Comparison of ENCODE assay signal across 8 cellular contexts in the genomic region with DNA sequence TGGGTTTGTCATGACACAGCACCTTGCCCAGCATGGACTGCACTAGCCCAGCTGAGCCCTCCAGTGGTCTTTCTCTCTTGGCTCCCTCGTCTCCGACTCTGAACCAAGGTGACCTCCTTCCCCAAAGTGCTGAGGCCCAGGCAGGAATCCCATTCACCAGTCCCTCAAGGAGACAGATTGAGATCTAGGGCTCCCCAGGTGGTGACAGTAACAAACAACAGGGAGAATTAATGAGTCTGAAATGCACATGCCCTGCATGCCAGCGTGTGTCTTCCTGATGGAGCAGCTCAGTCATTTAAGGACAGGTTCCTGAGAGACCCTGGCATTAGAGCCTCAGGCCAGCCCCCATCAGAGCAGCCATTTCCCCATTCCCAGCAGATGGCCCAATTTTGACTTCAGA. TPM values are rescaled to one million over a fixed set of nuclear protein-coding genes. Genes with fewer than 3 reads are reported as not detected.
DNase-seq lines count a peak whose midpoint lies in the region; ATAC-seq, FAIRE-seq and TF ChIP-seq lines count a peak whose summit lies in the region.
"Had no signal": no experiment of that assay in that cellular context is flagged by ENCODE, and none has a peak within 500 bp of the region (broad histone marks: within the 10 kb centered on the region; RNA-seq: fewer than 3 reads in every experiment).

No MANE protein-coding gene starts in this region.

- WGBS in HepG2 (ENCODE audit: low lambda C conversion rate), result 0% methylated on average over 2 of the region's 3 CpGs
- 52% methylated on average over 3 of the region's 3 CpGs; no CpG with 5 or more reads in 1 of the 2 donors for WGBS in transverse colon (ENCODE audit: low coverage in 1 of 2), 2 donors
- WGBS in upper lobe of left lung, 2 donors, result 41 to 46% methylated on average over 3 of the region's 3 CpGs
- 48 to 78% (median 64%) methylated on average over 3 of the region's 3 CpGs for WGBS in spleen, 5 donors

- FAIRE-seq in HepG2 (lab: Jason Lieb, UNC), result no peak

- in situ Hi-C loops in HepG2 (cut with HindIII; ENCODE audit: extremely low pct_ligation_motif_present, low pct_unique_long_range_greater_than_20kb) (no loop called here), transverse colon (cut with MboI; ENCODE audit: low pct_ligation_motif_present in 1 of 4, low pct_unique_long_range_greater_than_20kb in 1 of 4, low sequenced_read_pairs in 3 of 4) (no loop called here)

- no peak for TF ChIP-seq POLR2A in HepG2 (IDR thresholded peaks at IDR 0.05; ENCODE audit: insufficient read depth in 1 of 2, low read depth in 2 of 2, low read length in 2 of 2)
- TF ChIP-seq POLR2A in transverse colon (IDR thresholded peaks at IDR 0.05), result no peak
- no peak for TF ChIP-seq POLR2A in upper lobe of left lung (IDR thresholded peaks at IDR 0.05)
- no peak for TF ChIP-seq POLR2A in spleen (IDR thresholded peaks at IDR 0.05)

- TF ChIP-seq RAD21 in HepG2 (CRISPR knock-in tag; IDR thresholded peaks at IDR 0.05), result no peak

- POLR2A ChIA-PET in GM10248 (lab: Yijun Ruan, JAX) (no interaction called here), HepG2 (lab: Yijun Ruan, JAX) (no interaction called here)

- ATAC-seq in HepG2, result peak; percentile 79
- ATAC-seq in upper lobe of left lung (ENCODE audit: low FRiP score in 2 of 2), result no peak
- ATAC-seq: psoas muscle had no signal

- CTCF ChIA-PET in GM10248 (lab: Yijun Ruan, JAX) (no interaction called here), HepG2 (lab: Yijun Ruan, JAX; ENCODE audit: low intra/inter-chr PET ratio, low total read pairs) (no interaction called here)

- H3K4me1 ChIP-seq in HepG2 (ENCODE audit: insufficient read depth, low read length), result no peaks in the 10 kb centered on the region
- no peaks in the 10 kb centered on the region for H3K4me1 ChIP-seq in transverse colon
- no peaks in the 10 kb centered on the region for H3K4me1 ChIP-seq in upper lobe of left lung
- H3K4me1 ChIP-seq in spleen, result no peaks in the 10 kb centered on the region
- H3K4me1 ChIP-seq: psoas muscle had no signal

- H2AFZ ChIP-seq in HepG2 (ENCODE audit: low read length), result no peak overlapping the region

- no peak overlapping the region for H3K9ac ChIP-seq in HepG2 (ENCODE audit: insufficient read depth, low read depth, low read length)

- no peaks in the 10 kb centered on the region for H3K9me3 ChIP-seq in WERI-Rb-1 (ENCODE audit: severe bottlenecking)
- H3K9me3 ChIP-seq in HepG2 (ENCODE audit: low read length), result no peaks in the 10 kb centered on the region
- H3K9me3 ChIP-seq in transverse colon, result no peaks in the 10 kb centered on the region
- no peaks in the 10 kb centered on the region for H3K9me3 ChIP-seq in upper lobe of left lung
- no peaks in the 10 kb centered on the region for H3K9me3 ChIP-seq in spleen
- H3K9me3 ChIP-seq: psoas muscle had no signal

- no peak overlapping the region for H3K27ac ChIP-seq in WERI-Rb-1
- no peak overlapping the region for H3K27ac ChIP-seq in HepG2 (ENCODE audit: extremely low read length, insufficient read depth, low read length)
- H3K27ac ChIP-seq in transverse colon, result no peak overlapping the region
- no peak overlapping the region for H3K27ac ChIP-seq in upper lobe of left lung
- H3K27ac ChIP-seq in spleen, result no peak overlapping the region
- H3K27ac ChIP-seq: psoas muscle had no signal

- no TSS peak for BruUV-seq in HepG2 (replicated peaks; lab: Mats Ljungman, UMichigan)

- H3K4me3 ChIP-seq in WERI-Rb-1 (ENCODE audit: low read depth, low read length) (no peak overlapping the region), HepG2 (replicated peaks in 1 of 3; ENCODE audit: insufficient read depth in 1 of 3, low read depth in 2 of 3, low read length in 3 of 3) (no peak overlapping the region), transverse colon (no peak overlapping the region), upper lobe of left lung (no peak overlapping the region), spleen (no peak overlapping the region)
- H3K4me3 ChIP-seq: psoas muscle had no signal

- no peaks in the 10 kb centered on the region for H4K20me1 ChIP-seq in HepG2 (ENCODE audit: insufficient read depth, low read length)

- TF ChIP-seq CTCF in GM10248 (IDR thresholded peaks at IDR 0.05; ENCODE audit: control extremely low read depth, extremely low read depth, low read depth, missing control alignments) (peak; percentile 5), WERI-Rb-1 (IDR thresholded peaks at IDR 0.05; ENCODE audit: low read depth, low read length) (peak; percentile 27; the same call in 1 of the 2 replicates), HepG2 (CRISPR knock-in tag; IDR thresholded peaks at IDR 0.05) (peak; percentile 38; the same call in 1 of the 2 replicates), transverse colon (IDR thresholded peaks at IDR 0.05) (no peak), upper lobe of left lung (IDR thresholded peaks at IDR 0.05) (peak in 1 of 6 experiments; percentile 5), spleen (IDR thresholded peaks at IDR 0.05 in 8 of 11, conservative IDR thresholded peaks at IDR 0.05 in 3 of 11) (no peak)

- intact Hi-C loops in HepG2 (cut with micrococcal nuclease; ENCODE audit: unreplicated experiment) (no loop called here), transverse colon (cut with DNase I; ENCODE audit: low total_unique reads) (no loop called here), spleen (cut with DNase I; ENCODE audit: low total_unique reads) (no loop called here)

- H3K36me3 ChIP-seq in WERI-Rb-1 (no peaks in the 10 kb centered on the region), HepG2 (replicated peaks in 1 of 2; ENCODE audit: control insufficient read depth in 1 of 2, insufficient read depth in 2 of 2, low read length in 2 of 2) (no peaks in the 10 kb centered on the region), transverse colon (no peaks in the 10 kb centered on the region), upper lobe of left lung (no peaks in the 10 kb centered on the region), spleen (no peaks in the 10 kb centered on the region)

- DNase-seq in GM10248 (ENCODE audit: extremely low spot score), result no peak
- DNase-seq in LHCN-M2 (ENCODE audit: low read depth), result peak; percentile 13
- DNase-seq in WERI-Rb-1, result no peak
- DNase-seq in HepG2 (ENCODE audit: low spot score), result peak; percentile 15
- no peak for DNase-seq in transverse colon
- no peak for DNase-seq in upper lobe of left lung
- no peak for DNase-seq in spleen
- DNase-seq: psoas muscle had no signal

- H3K79me2 ChIP-seq in HepG2 (ENCODE audit: insufficient read depth, low read length), result no peaks in the 10 kb centered on the region

- H3K4me2 ChIP-seq in HepG2 (ENCODE audit: low read depth, low read length), result no peak overlapping the region

- H3K27me3 ChIP-seq in WERI-Rb-1 (ENCODE audit: insufficient read depth, low read depth, severe bottlenecking) (peaks cover 92% of the 10 kb centered on the region), HepG2 (ENCODE audit: control insufficient read depth in 1 of 2, insufficient read depth in 2 of 2, low read length in 2 of 2) (peaks cover 2 to 31% of the 10 kb centered on the region in 2 experiments; a peak in 4 of 5 replicates), transverse colon (no peaks in the 10 kb centered on the region), upper lobe of left lung (no peaks in the 10 kb centered on the region), spleen (replicated peaks in 1 of 7) (peaks cover 0 to 57% (median 4%) of the 10 kb centered on the region in 7 donors)

- no peak for TF ChIP-seq EP300 in HepG2 (IDR thresholded peaks at IDR 0.05; ENCODE audit: low read depth in 2 of 2, low read length in 2 of 2)
- TF ChIP-seq EP300 in HepG2 (CRISPR knock-in tag; IDR thresholded peaks at IDR 0.05; ENCODE audit: borderline replicate concordance), result no peak
- no peak for TF ChIP-seq EP300 in transverse colon (IDR thresholded peaks at IDR 0.05; ENCODE audit: low read depth)
- TF ChIP-seq EP300 in upper lobe of left lung (IDR thresholded peaks at IDR 0.05), result no peak

RNA-seq across cellular contexts. Expression of gene OAS1, which starts 51.4 kb away (rescaled TPM):
- total RNA-seq in LHCN-M2 (2014; rRNA removed) (1.0 and 8.4 TPM in 2 replicates), HepG2 (2016; rRNA removed; fragmentation: Illumina TruSeq; extraction: Trizol) (6.5 and 7.5 TPM in 2 replicates), transverse colon (100 to 1,000 TPM in 1 of 4 donors, 10 to 100 TPM in 3; 30.1 to 101 (median 82.1) TPM), upper lobe of left lung (10 to 100 TPM; 20.1 to 70.6 (median 44.0) TPM), spleen (10 to 100 TPM; 43.2 to 68.4 (median 56.7) TPM)
- 0.92 TPM for polyA plus RNA-seq in LHCN-M2 (2012)
- total RNA-seq in HepG2 (2016; cell fraction: cytosol; rRNA removed; fragmentation: Illumina TruSeq; extraction: Trizol; ENCODE audit: low read depth), result 1.1 and 1.7 TPM in 2 replicates
- 6.6 and 7.4 TPM in 2 replicates for total RNA-seq in HepG2 (2016; cell fraction: insoluble cytoplasmic fraction; rRNA removed; fragmentation: Illumina TruSeq; extraction: Trizol)
- 2.5 and 2.8 TPM in 2 replicates for total RNA-seq in HepG2 (2016; cell fraction: membrane; rRNA removed; fragmentation: Illumina TruSeq; extraction: Trizol)
- 3.5 and 4.5 TPM in 2 replicates for total RNA-seq in HepG2 (2016; cell fraction: nucleus; rRNA removed; fragmentation: Illumina TruSeq; extraction: Trizol)
- polyA plus RNA-seq in HepG2 (2011; rRNA removed) (10.6 and 17.5 TPM in 2 replicates), spleen (10 to 100 TPM; 34.7 to 53.8 (median 47.7) TPM)
- 12.2 and 13.8 TPM in 2 replicates for polyA plus RNA-seq in HepG2 (2011; cell fraction: cytosol; rRNA removed)
- 8.3 and 11.0 TPM in 2 replicates for polyA plus RNA-seq in HepG2 (2011; cell fraction: nucleus; rRNA removed)
- polyA plus RNA-seq in HepG2 (2012), result 7.5 and 8.1 TPM in 2 replicates
- 1.2 and 1.9 TPM in 2 replicates for polyA plus RNA-seq in HepG2 (2016; cell fraction: cytosol; fragmentation: Illumina TruSeq; extraction: Trizol; ENCODE audit: low read depth)
- polyA plus RNA-seq in HepG2 (2016; cell fraction: insoluble cytoplasmic fraction; fragmentation: Illumina TruSeq; extraction: Trizol; ENCODE audit: low read depth), result 8.9 and 10.5 TPM in 2 replicates
- 1.7 and 2.1 TPM in 2 replicates for polyA plus RNA-seq in HepG2 (2016; cell fraction: membrane; fragmentation: Illumina TruSeq; extraction: Trizol; ENCODE audit: low read depth)
- polyA plus RNA-seq in HepG2 (2016; cell fraction: nucleus; fragmentation: Illumina TruSeq; extraction: Trizol; ENCODE audit: insufficient read depth, low read depth), result 5.1 and 5.6 TPM in 2 replicates
- 18.8 and 54.6 TPM in 2 replicates for polyA minus RNA-seq in HepG2 (2011; rRNA and poly(A)+ RNA removed; ENCODE audit: low replicate concordance)
- 4.9 and 5.5 TPM in 2 replicates for polyA minus RNA-seq in HepG2 (2011; cell fraction: cytosol; rRNA and poly(A)+ RNA removed)
- polyA minus RNA-seq in HepG2 (2011; cell fraction: nucleus; rRNA and poly(A)+ RNA removed), result 6.3 and 12.1 TPM in 2 replicates

Comparison
In these comparisons a context has a peak if more than half of its experiments do, and no peak if none do; other contexts are left out.
1. DNase-seq: peak in LHCN-M2 (single experiment) and HepG2 (single experiment); none in GM10248 (single experiment), WERI-Rb-1 (single experiment), transverse colon (single experiment), upper lobe of left lung (0 of 2) and spleen (single experiment).
2. CTCF ChIP-seq: peak in GM10248 (single experiment), WERI-Rb-1 (single experiment) and HepG2 (single experiment); none in transverse colon (0 of 5) and spleen (0 of 11).